ENCODE assay signal across 8 cellular contexts in genomic region chr10:52216852-52217251, GRCh38.
A peak's percentile ranks its signal among the peaks of the same experiment; 100 is the strongest.
DNase-seq lines count a peak whose midpoint lies in the region; ATAC-seq, FAIRE-seq and TF ChIP-seq lines count a peak whose summit lies in the region.

No MANE protein-coding gene starts in this region.

- POLR2A ChIA-PET in endothelial cell of umbilical vein (lab: Charles Lee) = no interaction called here

- H3K9me3 Mint-ChIP-seq in activated T-helper 2 cell treated with anti-CD3 and anti-CD28 coated beads, Interferon-gamma antibody, Interleukin-2, Interleukin-4, amounts not matched to agents 10 μg/mL and 5 μg/mL and 100 μg/mL, durations not matched to agents 14 hours and 24 hours and 36 hours = no peaks in the 10 kb centered on the region

- dilution Hi-C loops in endothelial cell of umbilical vein (cut with MboI; ENCODE audit: extremely low pct_ligation_motif_present, low sequenced_read_pairs) = no loop called here

- peak; percentile 72 for ATAC-seq in GM21737 (IDR thresholded peaks at IDR 0.05; ENCODE audit: unreplicated experiment)

- no peaks in the 10 kb centered on the region for H3K36me3 Mint-ChIP-seq in activated T-helper 2 cell treated with anti-CD3 and anti-CD28 coated beads, Interferon-gamma antibody, Interleukin-2, Interleukin-4, amounts not matched to agents 10 μg/mL and 5 μg/mL and 100 μg/mL, durations not matched to agents 14 hours and 24 hours and 36 hours (ENCODE audit: low read depth)

- no peaks in the 10 kb centered on the region for H3K4me1 Mint-ChIP-seq in activated T-helper 2 cell treated with anti-CD3 and anti-CD28 coated beads, Interferon-gamma antibody, Interleukin-2, Interleukin-4, amounts not matched to agents 10 μg/mL and 5 μg/mL and 100 μg/mL, durations not matched to agents 14 hours and 24 hours and 36 hours (ENCODE audit: low read depth)

- H3K4me2 ChIP-seq in Karpas-422 (ENCODE audit: low read depth, low read length, poor library complexity, severe bottlenecking) = no peak overlapping the region
- H3K4me2 ChIP-seq in endothelial cell of umbilical vein (ENCODE audit: insufficient read depth, low read length) = no peak overlapping the region

- intact Hi-C loops in endothelial cell of umbilical vein (cut with micrococcal nuclease) (loop anchor here (1.0 to 10.0 kb wide), 5 partner anchors 350 to 1205 kb away; no protein-coding TSS in a partner anchor), spleen (cut with DNase I; ENCODE audit: low total_unique reads) (loop anchor here (5.0 kb wide), 2 partner anchors 1145 to 1215 kb away; partner anchors contain the start of gene PRKG1), posterior vena cava (cut with DNase I) (loop anchor here in 1 of 2 donors (10.0 kb wide), 1 partner anchor 1212 kb away; no protein-coding TSS in a partner anchor)
- intact Hi-C loops in activated T-helper 2 cell treated with anti-CD3 and anti-CD28 coated beads, Interferon-gamma antibody, Interleukin-2, Interleukin-4, amounts not matched to agents 10 μg/mL and 5 μg/mL and 100 μg/mL, durations not matched to agents 14 hours and 24 hours and 36 hours (cut with micrococcal nuclease) = no loop called here

- H3K27ac ChIP-seq in Karpas-422 (ENCODE audit: low read length) = no peak overlapping the region
- peak overlapping the region; percentile 12 for H3K27ac ChIP-seq in endothelial cell of umbilical vein (ENCODE audit: insufficient read depth, low read depth, low read length)
- H3K27ac ChIP-seq in spleen = peak overlapping the region in 7 of 8 donors; percentile 28 to 64 (median 51)

- H3K79me2 ChIP-seq in Karpas-422 (ENCODE audit: low read length) (no peaks in the 10 kb centered on the region), endothelial cell of umbilical vein (ENCODE audit: control insufficient read depth, insufficient read depth, low read length) (no peaks in the 10 kb centered on the region)

- DNase-seq in ELR (ENCODE audit: low read depth) (peak; percentile 46), Karpas-422 (peak; percentile 46), endothelial cell of umbilical vein (ENCODE audit: low read depth, low spot score) (peak; percentile 82), spleen (no peak), posterior vena cava (ENCODE audit: low spot score) (no peak), NCI-H526 (lab: John Stamatoyannopoulos, UW) (no peak)
- DNase-seq in activated T-helper 2 cell treated with anti-CD3 and anti-CD28 coated beads, Interferon-gamma antibody, Interleukin-2, Interleukin-4, amounts not matched to agents 10 μg/mL and 5 μg/mL and 100 μg/mL, durations not matched to agents 14 hours and 24 hours and 36 hours (ENCODE audit: low spot score) = no peak

- no peaks in the 10 kb centered on the region for H3K9me3 ChIP-seq in Karpas-422 (ENCODE audit: low read length)
- no peaks in the 10 kb centered on the region for H3K9me3 ChIP-seq in endothelial cell of umbilical vein (replicated peaks; ENCODE audit: control insufficient read depth, insufficient read depth, low read length)
- H3K9me3 ChIP-seq in spleen = no peaks in the 10 kb centered on the region

- no peak overlapping the region for H3K27ac Mint-ChIP-seq in activated T-helper 2 cell treated with anti-CD3 and anti-CD28 coated beads, Interferon-gamma antibody, Interleukin-2, Interleukin-4, amounts not matched to agents 10 μg/mL and 5 μg/mL and 100 μg/mL, durations not matched to agents 14 hours and 24 hours and 36 hours

- H4K20me1 ChIP-seq in Karpas-422 (ENCODE audit: insufficient read depth, low read depth, low read length) = no peaks in the 10 kb centered on the region
- H4K20me1 ChIP-seq in endothelial cell of umbilical vein (replicated peaks; ENCODE audit: control insufficient read depth, extremely low read depth, insufficient read depth, low read length) = no peaks in the 10 kb centered on the region

- CTCF ChIA-PET in endothelial cell of umbilical vein (lab: Charles Lee) = interaction anchor here (0.8 to 2.5 kb wide), 18 partner anchors 9 to 1219 kb away, joined by 3 to 17 read pairs (median 4); no protein-coding TSS in a partner anchor

- no peak overlapping the region for H2AFZ ChIP-seq in Karpas-422 (ENCODE audit: low read length)
- H2AFZ ChIP-seq in endothelial cell of umbilical vein (ENCODE audit: low read depth, low read length) = peak overlapping the region; percentile 50

- H3K36me3 ChIP-seq in Karpas-422 (ENCODE audit: insufficient read depth, low read length) (no peaks in the 10 kb centered on the region), endothelial cell of umbilical vein (ENCODE audit: control insufficient read depth in 2 of 2, extremely low read depth in 1 of 2, insufficient read depth in 2 of 2, low read length in 2 of 2) (no peaks in the 10 kb centered on the region), spleen (no peaks in the 10 kb centered on the region)

- no peak overlapping the region for H3K4me3 Mint-ChIP-seq in activated T-helper 2 cell treated with anti-CD3 and anti-CD28 coated beads, Interferon-gamma antibody, Interleukin-2, Interleukin-4, amounts not matched to agents 10 μg/mL and 5 μg/mL and 100 μg/mL, durations not matched to agents 14 hours and 24 hours and 36 hours (ENCODE audit: low read depth)

- TF ChIP-seq POLR2A in endothelial cell of umbilical vein (IDR thresholded peaks at IDR 0.05; ENCODE audit: low read depth, low read length) (no peak), spleen (IDR thresholded peaks at IDR 0.05) (no peak)

- TF ChIP-seq CTCF in endothelial cell of umbilical vein (IDR thresholded peaks at IDR 0.05; ENCODE audit: extremely low read depth in 1 of 2, insufficient read depth in 1 of 2, low read depth in 1 of 2, low read length in 2 of 2) (no peak), spleen (IDR thresholded peaks at IDR 0.05 in 8 of 11, conservative IDR thresholded peaks at IDR 0.05 in 3 of 11) (no peak)

- H3K4me3 ChIP-seq in Karpas-422 (ENCODE audit: low read length) = no peak overlapping the region
- H3K4me3 ChIP-seq in endothelial cell of umbilical vein (replicated peaks in 1 of 3; ENCODE audit: insufficient read depth in 1 of 3, low read depth in 1 of 3, low read length in 3 of 3) = no peak overlapping the region
- no peak overlapping the region for H3K4me3 ChIP-seq in spleen

- 4 to 10% (median 9%) methylated on average over 2 of the region's 2 CpGs for WGBS in spleen, 5 donors

- FAIRE-seq in endothelial cell of umbilical vein (lab: Jason Lieb, UNC) = no peak

- H3K27me3 ChIP-seq in Karpas-422 (ENCODE audit: low read length) (no peaks in the 10 kb centered on the region), endothelial cell of umbilical vein (ENCODE audit: control insufficient read depth in 2 of 2, insufficient read depth in 2 of 2, low read length in 2 of 2) (no peaks in the 10 kb centered on the region), spleen (replicated peaks in 1 of 7) (no peaks in the 10 kb centered on the region)

- H3K9ac ChIP-seq in Karpas-422 (ENCODE audit: low read length) (no peak overlapping the region), endothelial cell of umbilical vein (replicated peaks; ENCODE audit: extremely low read depth, insufficient read depth, low read length) (no peak overlapping the region)

- H3K9me1 ChIP-seq in endothelial cell of umbilical vein (replicated peaks; ENCODE audit: control insufficient read depth, extremely low read depth, insufficient read depth, low read length) = no peaks in the 10 kb centered on the region

- no peaks in the 10 kb centered on the region for H3K27me3 Mint-ChIP-seq in activated T-helper 2 cell treated with anti-CD3 and anti-CD28 coated beads, Interferon-gamma antibody, Interleukin-2, Interleukin-4, amounts not matched to agents 10 μg/mL and 5 μg/mL and 100 μg/mL, durations not matched to agents 14 hours and 24 hours and 36 hours (ENCODE audit: low read depth)

- no TSS peak for BruUV-seq in endothelial cell of umbilical vein (replicated peaks; lab: Mats Ljungman, UMichigan)

- no peaks in the 10 kb centered on the region for H3K9me2 ChIP-seq in Karpas-422 (replicated peaks; ENCODE audit: insufficient read depth, low read length)

- no peaks in the 10 kb centered on the region for H3K4me1 ChIP-seq in Karpas-422 (ENCODE audit: low read length)
- H3K4me1 ChIP-seq in endothelial cell of umbilical vein (ENCODE audit: control insufficient read depth, extremely low read depth, insufficient read depth, low read length) = no peaks in the 10 kb centered on the region
- H3K4me1 ChIP-seq in spleen = peaks cover 5 to 39% (median 17%) of the 10 kb centered on the region in 6 donors

TF ChIP-seq in endothelial cell of umbilical vein, 7 proteins besides CTCF, POLR2A, EP300 and RAD21:
- TF ChIP-seq FOS (IDR thresholded peaks at IDR 0.05; ENCODE audit: borderline replicate concordance, insufficient read depth, low read length) = no peak
- peak; percentile 6 for TF ChIP-seq JUN (IDR thresholded peaks at IDR 0.05; ENCODE audit: borderline replicate concordance, insufficient read depth, insufficient read length, low read depth)

Comparison
In these comparisons a context has a peak if more than half of its experiments do, and no peak if none do; other contexts are left out.
1. DNase-seq: peak in ELR (single experiment), Karpas-422 (single experiment) and endothelial cell of umbilical vein (single experiment); none in spleen (single experiment), posterior vena cava (single experiment), NCI-H526 (0 of 2) and activated T-helper 2 cell treated with anti-CD3 and anti-CD28 coated beads, Interferon-gamma antibody, Interleukin-2, Interleukin-4, amounts not matched to agents 10 μg/mL and 5 μg/mL and 100 μg/mL, durations not matched to agents 14 hours and 24 hours and 36 hours (single experiment).